Comparison of ENCODE assay signal across 8 cellular contexts in genomic region chr9:136363606-136364368, GRCh38. TPM values are rescaled to one million over a fixed set of nuclear protein-coding genes. Genes with fewer than 3 reads are reported as not detected.
A peak's percentile ranks its signal among the peaks of the same experiment; 100 is the strongest.
DNase-seq lines count a peak whose midpoint lies in the region; ATAC-seq and TF ChIP-seq lines count a peak whose summit lies in the region.

Gene DNLZ (minus strand): TSS chr9:136363744. CDS start chr9:136363714, 30 bp downstream.

- H3K27ac ChIP-seq in KOPT-K1 (ENCODE audit: low read depth, low read length, poor library complexity, severe bottlenecking) (peak within 1 kb of the TSS; percentile 83), neuronal stem cell (replicated peaks; ENCODE audit: low read length) (peak within 1 kb of the TSS; percentile 63), subcutaneous abdominal adipose tissue (ENCODE audit: low read depth, low read length) (no peak within 1 kb of the TSS)

- H3K9me3 ChIP-seq in ES-I3 (ENCODE audit: control insufficient read depth, insufficient read depth, low read length) (no peaks in the 10 kb centered on the region), KOPT-K1 (ENCODE audit: insufficient read depth, low read length, poor library complexity, severe bottlenecking) (no peaks in the 10 kb centered on the region), neuronal stem cell (replicated peaks in 1 of 2; ENCODE audit: control insufficient read depth in 2 of 2, insufficient read depth in 1 of 2, low read depth in 1 of 2, low read length in 2 of 2) (peaks cover 0 to 3% of the 10 kb centered on the region in 2 donors), subcutaneous abdominal adipose tissue (ENCODE audit: control insufficient read depth in 5 of 5, low read length in 5 of 5) (peaks cover 0 to 3% (median 0%) of the 10 kb centered on the region in 5 donors)

- H3K4me1 ChIP-seq in ES-I3 (ENCODE audit: insufficient read depth, low read length): peaks cover 4% of the 10 kb centered on the region; the same call in 1 of the 2 replicates
- peaks cover 6 to 7% of the 10 kb centered on the region in 2 donors for H3K4me1 ChIP-seq in neuronal stem cell (ENCODE audit: control insufficient read depth in 2 of 2, insufficient read depth in 1 of 2, low read depth in 1 of 2, low read length in 2 of 2)
- peaks cover 0 to 49% (median 32%) of the 10 kb centered on the region in 5 donors for H3K4me1 ChIP-seq in subcutaneous abdominal adipose tissue (ENCODE audit: control insufficient read depth in 5 of 5, insufficient read depth in 5 of 5, low read length in 5 of 5)

- H2BK5ac ChIP-seq in neuronal stem cell (ENCODE audit: low read length): peak within 1 kb of the TSS; percentile 93

- H4K8ac ChIP-seq in neuronal stem cell (ENCODE audit: low read depth, low read length): peak within 1 kb of the TSS; percentile 43

- H3K9ac ChIP-seq in ES-I3 (ENCODE audit: low read depth, low read length): peak within 1 kb of the TSS; percentile 85
- H3K9ac ChIP-seq in neuronal stem cell (ENCODE audit: low read depth, low read length, poor library complexity): peak within 1 kb of the TSS; percentile 96
- peak within 1 kb of the TSS in 3 of 5 donors; percentile 66 to 82 (median 75) for H3K9ac ChIP-seq in subcutaneous abdominal adipose tissue (ENCODE audit: low read length in 5 of 5)

- H3K27me3 ChIP-seq in neuronal stem cell (ENCODE audit: control insufficient read depth in 3 of 3, insufficient read depth in 3 of 3, low read depth in 1 of 3, low read length in 3 of 3) (peaks cover 0 to 2% (median 0%) of the 10 kb centered on the region in 3 experiments), subcutaneous abdominal adipose tissue (ENCODE audit: control insufficient read depth in 5 of 5, insufficient read depth in 4 of 5, low read length in 5 of 5) (peaks cover 0 to 3% (median 0%) of the 10 kb centered on the region in 5 donors)

- peak within 1 kb of the TSS; percentile 82 for H3K14ac ChIP-seq in neuronal stem cell (ENCODE audit: low read length)

- H2BK120ac ChIP-seq in neuronal stem cell (ENCODE audit: low read depth, low read length): no peak within 1 kb of the TSS

- peak within 1 kb of the TSS; percentile 98 for H2AK5ac ChIP-seq in neuronal stem cell (ENCODE audit: low read depth, low read length)

- H3K4me3 ChIP-seq in foreskin fibroblast (ENCODE audit: low read depth in 1 of 2, low read length in 2 of 2) (peak within 1 kb of the TSS; percentile 64 to 67), neuronal stem cell (ENCODE audit: low read length in 2 of 2) (peak within 1 kb of the TSS; percentile 93 to 96), subcutaneous abdominal adipose tissue (ENCODE audit: low read depth in 1 of 5, low read length in 5 of 5) (peak within 1 kb of the TSS in 4 of 5 donors; percentile 61 to 85 (median 72))

- H3K4me2 ChIP-seq in neuronal stem cell (ENCODE audit: insufficient read depth, low read length, poor library complexity, severe bottlenecking): peak within 1 kb of the TSS; percentile 73

- peak within 1 kb of the TSS; percentile 30 for H4K91ac ChIP-seq in neuronal stem cell (ENCODE audit: low read depth, low read length, poor library complexity)

- peak within 1 kb of the TSS; percentile 96 for H3K23ac ChIP-seq in neuronal stem cell (ENCODE audit: low read depth, low read length, poor library complexity)

- DNase-seq in SHP77 treated with DMSO at 0.1 percent for 48 hours (lab: John Stamatoyannopoulos, UW): peak; percentile 28
- peak; percentile 78 for DNase-seq in activated gamma-delta T cell (lab: John Stamatoyannopoulos, UW)
- DNase-seq in foreskin fibroblast: peak; percentile 81 to 95
- peak; percentile 89 for DNase-seq in neuronal stem cell (ENCODE audit: low spot score)

- peak; percentile 75 for TF ChIP-seq CTCF in foreskin fibroblast (IDR thresholded peaks at IDR 0.05; ENCODE audit: low read depth, low read length)

- H3K4ac ChIP-seq in neuronal stem cell (ENCODE audit: low read length): no peak within 1 kb of the TSS

- H3K36me3 ChIP-seq in ES-I3 (ENCODE audit: insufficient read depth, low read length) (no peaks in the 10 kb centered on the region), KOPT-K1 (ENCODE audit: insufficient read depth, low read length) (peaks cover 20% of the 10 kb centered on the region; the same call in 1 of the 2 replicates), neuronal stem cell (replicated peaks in 1 of 2; ENCODE audit: control insufficient read depth in 2 of 2, insufficient read depth in 2 of 2, low read length in 2 of 2) (peaks cover 0 to 19% of the 10 kb centered on the region in 2 donors), subcutaneous abdominal adipose tissue (ENCODE audit: control insufficient read depth in 5 of 5, insufficient read depth in 5 of 5, low read length in 5 of 5) (peaks cover 0 to 15% (median 3%) of the 10 kb centered on the region in 5 donors)

- peak within 1 kb of the TSS; percentile 84 for H2BK12ac ChIP-seq in neuronal stem cell (ENCODE audit: low read length)

- H2BK15ac ChIP-seq in neuronal stem cell (ENCODE audit: low read length): peak within 1 kb of the TSS; percentile 95

- peaks cover 13% of the 10 kb centered on the region for H3K79me1 ChIP-seq in neuronal stem cell (ENCODE audit: low read depth, low read length)

- H2AFZ ChIP-seq in neuronal stem cell (ENCODE audit: low read length): peak within 1 kb of the TSS; percentile 96

- H3K18ac ChIP-seq in neuronal stem cell (ENCODE audit: low read length): peak within 1 kb of the TSS; percentile 96

- WGBS in neuronal stem cell (ENCODE audit: extremely low coverage in 2 of 2, insufficient read length in 2 of 2, insufficient replicate concordance in 1 of 2), 2 donors: no CpG with 5 or more reads among the region's 83 CpGs

- ATAC-seq in GM21825 (IDR thresholded peaks at IDR 0.05; ENCODE audit: unreplicated experiment): peak; percentile 62

RNA-seq across cellular contexts. Expression of gene DNLZ, which starts in this region (rescaled TPM):
- polyA plus RNA-seq in neuronal stem cell (2013, experiment 1 of 2): 6.7 TPM
- polyA plus RNA-seq in neuronal stem cell (2013, experiment 2 of 2): 6.9 TPM

Comparison
In these comparisons a context has a peak if more than half of its experiments do, and no peak if none do; other contexts are left out.
1. DNase-seq: peak in every context shown above with its lines; median percentile 89 in neuronal stem cell; 88 in foreskin fibroblast; 78 in activated gamma-delta T cell; 28 in SHP77 treated with DMSO at 0.1 percent for 48 hours.